ENCODE assay signal across 1 cellular context in genomic region chr5:98927242-98927987, GRCh38.
TF ChIP-seq lines count a peak whose summit lies in the region.

No MANE protein-coding gene starts in this region.

TF ChIP-seq in endothelial cell of umbilical vein, 7 proteins besides CTCF, POLR2A, EP300 and RAD21:
- no peak for TF ChIP-seq EZH2 (IDR thresholded peaks at IDR 0.05; ENCODE audit: borderline replicate concordance, low read depth, low read length, severe bottlenecking)
- TF ChIP-seq MAX (IDR thresholded peaks at IDR 0.05; ENCODE audit: insufficient read depth, insufficient read length) = no peak
- TF ChIP-seq POLR2AphosphoS5 (IDR thresholded peaks at IDR 0.05; ENCODE audit: insufficient read depth, low read depth, low read length) = peak; percentile 27
- no peak for TF ChIP-seq MYC (IDR thresholded peaks at IDR 0.05; ENCODE audit: low read depth, low read length)
